Comparison of ENCODE assay signal across 8 cellular contexts in the genomic region with DNA sequence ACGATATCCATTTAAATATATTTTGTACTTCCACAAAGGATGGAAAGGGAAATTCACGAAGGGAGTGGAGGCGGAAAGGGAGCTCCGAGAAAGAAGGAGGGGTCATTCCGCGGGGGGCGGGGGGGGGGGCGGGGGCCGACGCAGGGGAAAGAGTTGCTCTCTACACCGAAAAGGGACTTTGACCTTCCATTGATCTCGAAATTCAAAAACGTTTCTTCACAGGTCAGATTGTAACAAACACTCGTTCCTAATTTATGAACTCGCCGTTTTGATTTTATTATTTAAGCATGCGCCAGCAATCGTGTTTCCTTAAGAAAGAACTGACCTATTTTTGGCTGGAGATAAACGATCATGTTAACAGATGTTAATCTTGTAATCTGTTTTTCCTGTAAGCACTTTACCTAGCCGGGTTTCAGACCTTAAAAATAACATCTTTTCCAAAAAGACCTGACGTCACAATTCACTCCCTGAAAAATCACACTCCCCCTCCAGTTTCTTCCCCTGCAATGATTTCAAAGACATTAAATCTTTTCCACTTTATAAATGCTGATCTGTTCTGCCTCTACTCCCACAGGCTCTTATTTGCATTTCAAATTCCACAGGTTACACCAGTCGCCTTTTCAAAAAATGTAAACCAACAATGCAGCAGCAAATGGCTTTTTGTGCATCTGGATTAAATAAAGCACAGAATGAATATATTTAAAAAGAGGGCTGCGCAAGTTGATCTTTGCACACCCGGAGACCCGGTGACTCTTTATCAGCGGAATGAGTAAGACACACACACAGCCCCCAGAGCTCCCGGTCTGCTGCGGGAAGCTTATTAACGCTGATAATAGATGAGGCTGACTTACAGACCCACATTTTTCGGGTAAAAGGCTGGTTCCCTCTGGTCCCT. TPM values are rescaled to one million over a fixed set of nuclear protein-coding genes. Genes with fewer than 3 reads are reported as not detected.
DNase-seq lines count a peak whose midpoint lies in the region; ATAC-seq and TF ChIP-seq lines count a peak whose summit lies in the region.

No MANE protein-coding gene starts in this region.

- peak overlapping the region; percentile 80 for H3K27ac Mint-ChIP-seq in activated naive CD4-positive, alpha-beta T cell treated with anti-CD3 and anti-CD28 coated beads, Interleukin-2, amount 10 ng/mL, durations not matched to agents 7 days and 5 days

- H3K27ac ChIP-seq in A673 (ENCODE audit: low read depth, low read length, poor library complexity, severe bottlenecking) (peak overlapping the region; percentile 74), cardiac muscle cell (peak overlapping the region; percentile 63)

- TF ChIP-seq CTCF in A673 (conservative IDR thresholded peaks at IDR 0.05; ENCODE audit: low read depth, low read length): no peak
- TF ChIP-seq CTCF in cardiac muscle cell (IDR thresholded peaks at IDR 0.05; ENCODE audit: low read depth, low read length): no peak

- no peaks in the 10 kb centered on the region for H3K27me3 ChIP-seq in A673 (replicated peaks; ENCODE audit: insufficient read depth, low read depth, low read length, poor library complexity)
- no peaks in the 10 kb centered on the region for H3K27me3 ChIP-seq in cardiac muscle cell

- H3K36me3 ChIP-seq in A673 (ENCODE audit: insufficient read depth, low read length, poor library complexity, severe bottlenecking) (no peaks in the 10 kb centered on the region), cardiac muscle cell (no peaks in the 10 kb centered on the region)

- H3K9me3 ChIP-seq in A673 (ENCODE audit: low read depth, low read length, poor library complexity, severe bottlenecking) (no peaks in the 10 kb centered on the region), cardiac muscle cell (ENCODE audit: low read depth) (no peaks in the 10 kb centered on the region)

- CTCF ChIA-PET in A673 (lab: Charles Lee): interaction anchor here (0.6 kb wide), 3 partner anchors 42 to 307 kb away, joined by 3 to 9 read pairs (median 3); no protein-coding TSS in a partner anchor
- CTCF ChIA-PET in activated naive CD4-positive, alpha-beta T cell treated with anti-CD3 and anti-CD28 coated beads, Interleukin-2, amount 10 ng/mL, durations not matched to agents 7 days and 5 days (lab: Charles Lee): interaction anchor here (0.6 kb wide), 1 partner anchor 193 kb away, joined by 3 read pairs; no protein-coding TSS in a partner anchor

- ATAC-seq in GM18502 (IDR thresholded peaks at IDR 0.05; ENCODE audit: poor library complexity, unreplicated experiment): peak; percentile 23
- ATAC-seq in HG02938 (IDR thresholded peaks at IDR 0.05; ENCODE audit: unreplicated experiment): peak; percentile 11

- peaks cover 44% of the 10 kb centered on the region for H3K4me1 Mint-ChIP-seq in activated naive CD4-positive, alpha-beta T cell treated with anti-CD3 and anti-CD28 coated beads, Interleukin-2, amount 10 ng/mL, durations not matched to agents 7 days and 5 days

- H3K4me3 Mint-ChIP-seq in activated naive CD4-positive, alpha-beta T cell treated with anti-CD3 and anti-CD28 coated beads, Interleukin-2, amount 10 ng/mL, durations not matched to agents 7 days and 5 days: peak overlapping the region; percentile 87

- POLR2A ChIA-PET in A673 (lab: Charles Lee; ENCODE audit: low non-redundant PET): interaction anchor here (0.7 kb wide), 1 partner anchor 61 kb away, joined by 5 read pairs; no protein-coding TSS in a partner anchor

- peaks cover 28% of the 10 kb centered on the region for H3K4me1 ChIP-seq in A673 (ENCODE audit: insufficient read depth, low read length, poor library complexity, severe bottlenecking)
- H3K4me1 ChIP-seq in cardiac muscle cell (ENCODE audit: low read depth): peaks cover 5% of the 10 kb centered on the region

- TSS peak; percentile 50 for BruUV-seq in A673 (replicated peaks; lab: Mats Ljungman, UMichigan)

- intact Hi-C loops in A673 (cut with micrococcal nuclease; ENCODE audit: unreplicated experiment) (loop anchor here (2.0 kb wide), 2 partner anchors 51 to 127 kb away; no protein-coding TSS in a partner anchor), posterior vena cava (cut with DNase I) (no loop called here)

- H3K9me3 Mint-ChIP-seq in activated naive CD4-positive, alpha-beta T cell treated with anti-CD3 and anti-CD28 coated beads, Interleukin-2, amount 10 ng/mL, durations not matched to agents 7 days and 5 days: no peaks in the 10 kb centered on the region

- peak; percentile 56 for DNase-seq in A673 (ENCODE audit: low spot score)
- DNase-seq in NCI-H524 treated with DMSO at 0.1 percent for 48 hours (lab: John Stamatoyannopoulos, UW): peak; percentile 54
- DNase-seq in activated naive CD4-positive, alpha-beta T cell treated with anti-CD3 and anti-CD28 coated beads, Interleukin-2, amount 10 ng/mL, durations not matched to agents 7 days and 5 days: no peak
- peak; percentile 45 to 50 for DNase-seq in cardiac muscle cell (ENCODE audit: low read depth in 1 of 2, low spot score in 1 of 2)
- DNase-seq in posterior vena cava (ENCODE audit: low spot score): peak; percentile 49
- DNase-seq in iPS-NIHi11 (ENCODE audit: low spot score): no peak

- peaks cover 81% of the 10 kb centered on the region for H3K27me3 Mint-ChIP-seq in activated naive CD4-positive, alpha-beta T cell treated with anti-CD3 and anti-CD28 coated beads, Interleukin-2, amount 10 ng/mL, durations not matched to agents 7 days and 5 days

- H3K36me3 Mint-ChIP-seq in activated naive CD4-positive, alpha-beta T cell treated with anti-CD3 and anti-CD28 coated beads, Interleukin-2, amount 10 ng/mL, durations not matched to agents 7 days and 5 days: peaks cover 4% of the 10 kb centered on the region

- H3K4me3 ChIP-seq in A673 (ENCODE audit: low read depth, low read length, poor library complexity, severe bottlenecking): peak overlapping the region; percentile 86
- peak overlapping the region; percentile 65 for H3K4me3 ChIP-seq in cardiac muscle cell

RNA-seq across cellular contexts. Expression of a gene that starts 1.6 kb away (rescaled TPM):
- total RNA-seq in A673 (2021): 32.3 and 43.8 TPM in 2 replicates
- total RNA-seq in cardiac muscle cell: 44.7 and 78.6 TPM in 2 replicates
- polyA plus RNA-seq in cardiac muscle cell: 17.0 and 26.2 TPM in 2 replicates
- total RNA-seq in posterior vena cava: 10 to 100 TPM; 24.3 to 32.5 TPM

Comparison
In these comparisons a context has a peak if more than half of its experiments do, and no peak if none do; other contexts are left out.
1. DNase-seq: peak in A673 (single experiment), NCI-H524 treated with DMSO at 0.1 percent for 48 hours (single experiment), cardiac muscle cell (2 of 2) and posterior vena cava (single experiment); none in activated naive CD4-positive, alpha-beta T cell treated with anti-CD3 and anti-CD28 coated beads, Interleukin-2, amount 10 ng/mL, durations not matched to agents 7 days and 5 days (single experiment) and iPS-NIHi11 (single experiment).